ENCODE assay signal across 1 cellular context in genomic region chr3:191120447-191121304, GRCh38.
TF ChIP-seq lines count a peak whose summit lies in the region.

No MANE protein-coding gene starts in this region.

TF ChIP-seq in HepG2, 621 proteins besides CTCF, POLR2A, EP300 and RAD21 (continued from another document and continues in another):
- TF ChIP-seq HNF1A (IDR thresholded peaks at IDR 0.05; ENCODE audit: low read depth) = peak; percentile 63
- TF ChIP-seq HNF1A (CRISPR knock-in tag; IDR thresholded peaks at IDR 0.05; ENCODE audit: borderline replicate concordance) = no peak
- no peak for TF ChIP-seq ZNF780A (CRISPR knock-in tag; IDR thresholded peaks at IDR 0.05)
- TF ChIP-seq ZMYM4 (CRISPR knock-in tag; IDR thresholded peaks at IDR 0.05) = 0 out of 2 replicates have a peak, but pooled peaks have one; percentile 30
- TF ChIP-seq NR2F6 (IDR thresholded peaks at IDR 0.05) = no peak
- no peak for TF ChIP-seq NR2F6 (CRISPR knock-in tag; IDR thresholded peaks at IDR 0.05)
- no peak for TF ChIP-seq YY1 (IDR thresholded peaks at IDR 0.05; ENCODE audit: insufficient read depth, insufficient replicate concordance, low read depth, low read length)
- no peak for TF ChIP-seq ZNF276 (CRISPR knock-in tag; IDR thresholded peaks at IDR 0.05; ENCODE audit: low read depth)
- TF ChIP-seq CEBPG (CRISPR knock-in tag; IDR thresholded peaks at IDR 0.05) = no peak
- no peak for TF ChIP-seq MAF1 (CRISPR knock-in tag; IDR thresholded peaks at IDR 0.05; ENCODE audit: borderline replicate concordance)
- no peak for TF ChIP-seq ZNF704 (CRISPR knock-in tag; IDR thresholded peaks at IDR 0.05; ENCODE audit: borderline replicate concordance)
- TF ChIP-seq NFE2L1 (CRISPR knock-in tag; IDR thresholded peaks at IDR 0.05; ENCODE audit: borderline replicate concordance) = no peak
- TF ChIP-seq ZBTB21 (CRISPR knock-in tag; IDR thresholded peaks at IDR 0.05) = no peak
- 0 out of 2 replicates have a peak, but pooled peaks have one; percentile 1 for TF ChIP-seq ZBTB10 (CRISPR knock-in tag; IDR thresholded peaks at IDR 0.05; ENCODE audit: borderline replicate concordance)
- TF ChIP-seq SMC3 (IDR thresholded peaks at IDR 0.05; ENCODE audit: low read length) = no peak
- no peak for TF ChIP-seq DPF2 (CRISPR knock-in tag; IDR thresholded peaks at IDR 0.05; ENCODE audit: borderline replicate concordance, low read depth)
- no peak for TF ChIP-seq NFAT5 (CRISPR knock-in tag; IDR thresholded peaks at IDR 0.05)
- TF ChIP-seq ZNF367 (CRISPR knock-in tag; IDR thresholded peaks at IDR 0.05; ENCODE audit: borderline replicate concordance) = no peak
- TF ChIP-seq DMTF1 (CRISPR knock-in tag; IDR thresholded peaks at IDR 0.05) = no peak
- TF ChIP-seq STAT5B (CRISPR knock-in tag; IDR thresholded peaks at IDR 0.05) = no peak
- TF ChIP-seq ZNF768 (CRISPR knock-in tag; IDR thresholded peaks at IDR 0.05) = no peak
- TF ChIP-seq SOX6 (IDR thresholded peaks at IDR 0.05) = no peak
- TF ChIP-seq SOX6 (CRISPR knock-in tag; IDR thresholded peaks at IDR 0.05) = 0 out of 2 replicates have a peak, but pooled peaks have one; percentile 16
- no peak for TF ChIP-seq ZNF138 (CRISPR knock-in tag; IDR thresholded peaks at IDR 0.05; ENCODE audit: low read depth)
- no peak for TF ChIP-seq MIER2 (CRISPR knock-in tag; IDR thresholded peaks at IDR 0.05)
- TF ChIP-seq KIAA2018 (CRISPR knock-in tag; IDR thresholded peaks at IDR 0.05; ENCODE audit: borderline replicate concordance) = no peak
- no peak for TF ChIP-seq PPARG (CRISPR knock-in tag; conservative IDR thresholded peaks at IDR 0.05)
- TF ChIP-seq FOSL1 (CRISPR knock-in tag; IDR thresholded peaks at IDR 0.05; ENCODE audit: borderline replicate concordance) = no peak
